In the genomic region with DNA sequence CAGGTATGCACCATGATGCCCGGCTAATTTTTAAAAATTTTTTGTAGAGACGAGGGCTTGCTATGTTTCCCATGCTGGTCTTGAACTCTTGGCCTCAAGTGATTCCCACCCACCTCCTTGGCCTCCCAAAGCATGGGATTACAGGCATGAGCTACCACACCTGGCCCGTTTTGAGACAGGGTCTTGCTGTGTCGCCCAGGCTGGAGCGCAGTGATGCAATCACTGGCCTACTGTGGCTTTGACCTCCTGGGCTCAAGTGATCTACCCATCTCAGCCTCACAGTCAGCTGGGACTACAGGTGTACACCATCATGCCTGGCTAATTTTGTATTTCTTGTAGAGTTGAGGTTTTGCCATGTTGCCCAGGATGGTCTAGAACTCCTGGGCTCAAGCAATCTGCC, we compare ENCODE assay signal across 33 cellular contexts. TPM values are rescaled to one million over a fixed set of nuclear protein-coding genes. Genes with fewer than 3 reads are reported as not detected.
DNase-seq lines count a peak whose midpoint lies in the region; ATAC-seq, FAIRE-seq and TF ChIP-seq lines count a peak whose summit lies in the region.
"Had no signal": no experiment of that assay in that cellular context is flagged by ENCODE, and none has a peak within 500 bp of the region (broad histone marks: within the 10 kb centered on the region; RNA-seq: fewer than 3 reads in every experiment).

No MANE protein-coding gene starts in this region.

- peaks cover 5% of the 10 kb centered on the region; the same call in 1 of the 2 replicates for H3K9me1 ChIP-seq in IMR-90 (ENCODE audit: insufficient read depth, low read length)
- no peaks in the 10 kb centered on the region for H3K9me1 ChIP-seq in K562 (ENCODE audit: control insufficient read depth, insufficient read depth, low read length)

- H3K27ac ChIP-seq in IMR-90 (ENCODE audit: insufficient read depth, low read length): no peak overlapping the region
- H3K27ac ChIP-seq in K562 (ENCODE audit: extremely low read depth, low read depth, low read length): no peak overlapping the region
- peak overlapping the region; percentile 84 for H3K27ac ChIP-seq in suprapubic skin
- H3K27ac ChIP-seq: Peyer's patch, sigmoid colon had no signal

- H2AFZ ChIP-seq in IMR-90 (replicated peaks; ENCODE audit: low read length, poor library complexity) (no peak overlapping the region), K562 (ENCODE audit: low read depth, low read length) (no peak overlapping the region)

- no peak overlapping the region for H3K23ac ChIP-seq in IMR-90 (ENCODE audit: low read depth, low read length)

- H3K4me2 ChIP-seq in IMR-90 (ENCODE audit: low read depth, low read length) (no peak overlapping the region), K562 (ENCODE audit: insufficient read depth, low read length) (no peak overlapping the region)

- no peaks in the 10 kb centered on the region for H3K79me2 ChIP-seq in K562 (ENCODE audit: control insufficient read depth, insufficient read depth, low read length)

- H3K4me1 ChIP-seq in IMR-90 (ENCODE audit: control insufficient read depth, insufficient read depth, low read length) (no peaks in the 10 kb centered on the region), K562 (replicated peaks in 1 of 2; ENCODE audit: control insufficient read depth in 2 of 2, insufficient read depth in 2 of 2, low read length in 2 of 2) (no peaks in the 10 kb centered on the region; a peak in 1 of 5 replicates), suprapubic skin (peaks cover 34% of the 10 kb centered on the region)
- H3K4me1 ChIP-seq: Caco-2 had no signal

- intact Hi-C loops in IMR-90 (cut with micrococcal nuclease) (no loop called here), K562 (cut with micrococcal nuclease) (no loop called here)

- TF ChIP-seq RAD21 in IMR-90 (IDR thresholded peaks at IDR 0.05; ENCODE audit: low read length) (no peak), K562 (CRISPR knock-in tag; conservative IDR thresholded peaks at IDR 0.05 in 1 of 2, IDR thresholded peaks at IDR 0.05 in 1 of 2) (no peak)

- H3K79me1 ChIP-seq in IMR-90 (ENCODE audit: low read depth in 1 of 2, low read length in 2 of 2): peaks cover 25 to 59% of the 10 kb centered on the region in 2 experiments

- CTCF ChIA-PET in IMR-90 (lab: Yijun Ruan, JAX): interaction anchor here (0.6 to 1.8 kb wide), 2 partner anchors 13 to 164 kb away, joined by 3 to 4 read pairs; no protein-coding TSS in a partner anchor
- CTCF ChIA-PET in K562 (lab: Yijun Ruan, JAX; ENCODE audit: low intra/inter-chr PET ratio): no interaction called here

- in situ Hi-C loops in IMR-90 (cut with MboI; ENCODE audit: low sequenced_read_pairs) (no loop called here), K562 (cut with MboI) (no loop called here)

- peak overlapping the region; percentile 44 to 88 for H3K27ac Mint-ChIP-seq in activated naive CD4-positive, alpha-beta T cell treated with anti-CD3 and anti-CD28 coated beads, Interleukin-2, amount 50 U/mL, for 72 hours
- H3K27ac Mint-ChIP-seq: activated CD4-positive, alpha-beta T cell treated with anti-CD3 and anti-CD28 coated beads, Interleukin-2, amount 10 ng/mL, durations not matched to agents 7 days and 5 days; activated T-helper 17 cell treated with anti-CD3 and anti-CD28 coated beads, Interleukin-2, amount 50 U/mL, for 72 hours; endodermal cell; T-helper 2 cell treated with Interferon-gamma antibody and Interleukin-4, amounts not matched to agents 5 μg/mL and 100 μg/mL, for 36 hours; type B pancreatic cell had no signal

- peaks cover 18% of the 10 kb centered on the region; the same call in 1 of the 2 replicates for H4K20me1 ChIP-seq in IMR-90 (ENCODE audit: insufficient read depth, low read length)
- peaks cover 4% of the 10 kb centered on the region; the same call in 1 of the 2 replicates for H4K20me1 ChIP-seq in K562 (replicated peaks; ENCODE audit: control insufficient read depth, insufficient read depth, low read length)

- peaks cover 53% of the 10 kb centered on the region for H3K36me3 ChIP-seq in IMR-90 (ENCODE audit: control insufficient read depth, insufficient read depth, low read length)
- peaks cover 95% of the 10 kb centered on the region for H3K36me3 ChIP-seq in K562 (ENCODE audit: control insufficient read depth, insufficient read depth, low read length)
- peaks cover 72% of the 10 kb centered on the region for H3K36me3 ChIP-seq in suprapubic skin

- FAIRE-seq in K562 (lab: Jason Lieb, UNC): no peak
- FAIRE-seq: GM12892, HTR-8/SVneo had no signal

- no peak for DNase-seq in activated naive CD4-positive, alpha-beta T cell treated with anti-CD3 and anti-CD28 coated beads, Interleukin-2, amount 50 U/mL, for 72 hours (ENCODE audit: low spot score in 2 of 2)
- no peak for DNase-seq in activated naive CD4-positive, alpha-beta T cell treated with anti-CD3 and anti-CD28 coated beads, Interleukin-2, amount 50 U/mL, for 16 hours
- DNase-seq in IMR-90 (no peak), K562 (ENCODE audit: extremely low read depth in 1 of 4, low spot score in 3 of 4) (no peak), suprapubic skin (ENCODE audit: low spot score in 2 of 2) (no peak), hepatic stellate cell (ENCODE audit: low spot score) (no peak), NCI-H2227 (lab: John Stamatoyannopoulos, UW; ENCODE audit: unreplicated experiment) (no peak)
- DNase-seq: activated CD4-positive, alpha-beta T cell treated with anti-CD3 and anti-CD28 coated beads, Interleukin-2, amount 10 ng/mL, durations not matched to agents 7 days and 5 days; activated CD8-positive, alpha-beta memory T cell treated with anti-CD3 and anti-CD28 coated beads, Interleukin-2, amount 50 U/mL, for 48 hours; Caco-2; DMS53; endodermal cell; foreskin melanocyte; heart right ventricle; KG1; MG63; NCI-H1417 treated with DMSO at 0.1 percent for 48 hours; NCI-H2081 treated with DMSO at 0.1 percent for 48 hours; NCI-H226; NCI-H69; SIG-M5; sigmoid colon; stimulated activated CD4-positive, alpha-beta T cell treated with anti-CD3 and anti-CD28 coated beads, Interleukin-4, amount 100 ng/mL, for 1 hour had no signal

- no peak overlapping the region for H2BK5ac ChIP-seq in IMR-90 (ENCODE audit: low read depth, low read length, poor library complexity, severe bottlenecking)

- H3K9me3 ChIP-seq in IMR-90 (ENCODE audit: control insufficient read depth, insufficient read depth, low read length) (no peaks in the 10 kb centered on the region), K562 (replicated peaks; ENCODE audit: control insufficient read depth, insufficient read depth, low read depth, low read length) (no peaks in the 10 kb centered on the region), suprapubic skin (no peaks in the 10 kb centered on the region)
- H3K9me3 ChIP-seq: BLaER1 treated with 17β-estradiol and CSF1 and Interleukin-3, amounts not matched to agents 10 nM and 100 nM; Caco-2; heart right ventricle; MG63; Peyer's patch; sigmoid colon had no signal

- H2BK15ac ChIP-seq in IMR-90 (ENCODE audit: low read depth, low read length): no peak overlapping the region

- H4K8ac ChIP-seq in IMR-90 (ENCODE audit: low read depth in 2 of 2, low read length in 2 of 2): no peak overlapping the region

- no peak overlapping the region for H4K91ac ChIP-seq in IMR-90 (ENCODE audit: insufficient read depth, low read depth, low read length)

- H2AK9ac ChIP-seq in IMR-90 (replicated peaks; ENCODE audit: low read depth, low read length, poor library complexity): no peak overlapping the region

- no peaks in the 10 kb centered on the region for H3K9me3 Mint-ChIP-seq in activated naive CD4-positive, alpha-beta T cell treated with anti-CD3 and anti-CD28 coated beads, Interleukin-2, amount 50 U/mL, for 72 hours
- H3K9me3 Mint-ChIP-seq: activated CD4-positive, alpha-beta T cell treated with anti-CD3 and anti-CD28 coated beads, Interleukin-2, amount 10 ng/mL, durations not matched to agents 7 days and 5 days; activated T-helper 17 cell treated with anti-CD3 and anti-CD28 coated beads, Interleukin-2, amount 50 U/mL, for 72 hours; central memory CD8-positive, alpha-beta T cell; endodermal cell; T-helper 2 cell treated with Interferon-gamma antibody and Interleukin-4, amounts not matched to agents 5 μg/mL and 100 μg/mL, for 36 hours; type B pancreatic cell had no signal

- dilution Hi-C loops in IMR-90 (cut with HindIII; ENCODE audit: low sequenced_read_pairs, unreplicated experiment): no loop called here

- TF ChIP-seq EP300 in K562 (IDR thresholded peaks at IDR 0.05; ENCODE audit: low read length): no peak
- no peak for TF ChIP-seq EP300 in suprapubic skin (IDR thresholded peaks at IDR 0.05)

- WGBS in IMR-90 (ENCODE audit: extremely low coverage in 2 of 2, insufficient read length in 1 of 2), 2 experiments: 100% methylated on average over 2 of the region's 5 CpGs; no CpG with 5 or more reads in 1 of the 2 experiments
- 95% methylated on average over 5 of the region's 5 CpGs for WGBS in K562 (ENCODE audit: insufficient coverage, low coverage, missing lambda C conversion rate)
- WGBS in suprapubic skin: 89% methylated on average over 5 of the region's 5 CpGs

- H2BK20ac ChIP-seq in IMR-90 (ENCODE audit: low read depth, low read length): no peak overlapping the region

- H3K4me3 ChIP-seq in IMR-90 (ENCODE audit: insufficient read depth, low read depth, low read length): no peak overlapping the region
- no peak overlapping the region for H3K4me3 ChIP-seq in K562
- no peak overlapping the region for H3K4me3 ChIP-seq in suprapubic skin
- H3K4me3 ChIP-seq: BLaER1 treated with 17β-estradiol and CSF1 and Interleukin-3, amounts not matched to agents 10 nM and 100 nM; heart right ventricle; MG63; Peyer's patch; sigmoid colon had no signal

- no peak overlapping the region for H3K56ac ChIP-seq in IMR-90 (ENCODE audit: extremely low read depth, insufficient read depth, low read length)

- H3K36me3 Mint-ChIP-seq in activated naive CD4-positive, alpha-beta T cell treated with anti-CD3 and anti-CD28 coated beads, Interleukin-2, amount 50 U/mL, for 72 hours: peaks cover 11 to 18% of the 10 kb centered on the region in 2 donors

- no peak overlapping the region; the same call in 1 of the 2 replicates for H4K5ac ChIP-seq in IMR-90 (ENCODE audit: low read depth, low read length)

- H2AK5ac ChIP-seq in IMR-90 (ENCODE audit: low read depth, low read length): no peak overlapping the region

- H3K27me3 ChIP-seq in IMR-90 (ENCODE audit: control insufficient read depth, insufficient read depth, low read length) (no peaks in the 10 kb centered on the region), K562 (ENCODE audit: control insufficient read depth in 2 of 2, insufficient read depth in 2 of 2, low read length in 2 of 2) (no peaks in the 10 kb centered on the region), suprapubic skin (no peaks in the 10 kb centered on the region)
- H3K27me3 ChIP-seq: BLaER1 treated with 17β-estradiol and CSF1 and Interleukin-3, amounts not matched to agents 10 nM and 100 nM; heart right ventricle; MG63; Peyer's patch; sigmoid colon had no signal

- TF ChIP-seq CTCF in IMR-90 (conservative IDR thresholded peaks at IDR 0.05; ENCODE audit: low read depth, low read length): no peak
- TF ChIP-seq CTCF in K562 (IDR thresholded peaks at IDR 0.05 in 2 of 3, conservative IDR thresholded peaks at IDR 0.05 in 1 of 3; ENCODE audit: insufficient read depth in 2 of 3, low read depth in 1 of 3, low read length in 3 of 3): no peak
- no peak for TF ChIP-seq CTCF in suprapubic skin (IDR thresholded peaks at IDR 0.05)

- no peak overlapping the region for H3K4ac ChIP-seq in IMR-90 (ENCODE audit: low read depth, low read length)

- BruUV-seq in IMR-90 (replicated peaks; lab: Mats Ljungman, UMichigan) (no TSS peak), K562 (replicated peaks; lab: Mats Ljungman, UMichigan) (no TSS peak)

- POLR2A ChIA-PET in IMR-90 (lab: Charles Lee; ENCODE audit: unreplicated experiment) (interaction anchor here (0.6 kb wide), 1 partner anchor 73 kb away, joined by 7 read pairs; no protein-coding TSS in a partner anchor), K562 (lab: Yijun Ruan, JAX) (interaction anchor here (1.1 kb wide), 1 partner anchor 164 kb away, joined by 3 read pairs; no protein-coding TSS in a partner anchor)

- H3K18ac ChIP-seq in IMR-90 (ENCODE audit: low read depth, low read length): no peak overlapping the region

- no peak overlapping the region for H2BK120ac ChIP-seq in IMR-90 (ENCODE audit: low read depth, low read length)

- TF ChIP-seq POLR2A in IMR-90 (IDR thresholded peaks at IDR 0.05; ENCODE audit: low read depth, low read length): no peak
- no peak for TF ChIP-seq POLR2A in K562 (conservative IDR thresholded peaks at IDR 0.05)
- TF ChIP-seq POLR2A in suprapubic skin (IDR thresholded peaks at IDR 0.05): no peak

- H3K14ac ChIP-seq in IMR-90 (replicated peaks; ENCODE audit: low read depth, low read length): no peak overlapping the region

- ATAC-seq in activated naive CD4-positive, alpha-beta T cell treated with anti-CD3 and anti-CD28 coated beads, Interleukin-2, amount 50 U/mL, for 72 hours: no peak
- ATAC-seq in IMR-90 (ENCODE audit: low read depth) (no peak), K562 (no peak), HG03095 (IDR thresholded peaks at IDR 0.05; ENCODE audit: unreplicated experiment) (no peak)
- ATAC-seq: activated T-helper 17 cell treated with anti-CD3 and anti-CD28 coated beads, Interleukin-2, amount 50 U/mL, for 72 hours had no signal

- H3K9ac ChIP-seq in IMR-90 (ENCODE audit: low read depth, low read length) (no peak overlapping the region), K562 (ENCODE audit: insufficient read depth in 1 of 2, low read depth in 2 of 2, low read length in 2 of 2) (peak overlapping the region in 1 of 2 experiments; percentile 30; a peak in 1 of 4 replicates)

RNA-seq across cellular contexts. Expression of a gene that starts 7.5 kb away (rescaled TPM):
- 10 to 100 TPM in 1 of 2 donors, 1 to 10 TPM in 1; 4.4 to 47.1 TPM for total RNA-seq in activated naive CD4-positive, alpha-beta T cell treated with anti-CD3 and anti-CD28 coated beads, Interleukin-2, amount 50 U/mL, for 72 hours
- total RNA-seq in IMR-90 (2012; rRNA removed): 1.8 and 1.9 TPM in 2 replicates
- polyA plus RNA-seq in IMR-90 (2012; rRNA removed): 11.0 and 11.9 TPM in 2 replicates
- polyA plus RNA-seq in IMR-90 (2012; cell fraction: cytosol; rRNA removed): 2.6 and 2.9 TPM in 2 replicates
- 65.3 and 92.1 TPM in 2 replicates for polyA plus RNA-seq in IMR-90 (2012; cell fraction: nucleus; rRNA removed; ENCODE audit: low replicate concordance)
- total RNA-seq in K562 (2011; cell fraction: chromatin; rRNA removed; ENCODE audit: low replicate concordance): 21.5 and 49.5 TPM in 2 replicates
- total RNA-seq in K562 (2011; cell fraction: nucleolus; rRNA removed): 24.7 and 26.5 TPM in 2 replicates
- 18.4 and 19.1 TPM in 2 replicates for total RNA-seq in K562 (2011; cell fraction: nucleoplasm; rRNA removed)
- 1.4 and 3.0 TPM in 2 replicates for total RNA-seq in K562 (2014; rRNA removed)
- total RNA-seq in K562 (2014; rRNA removed; fragmentation: Illumina TruSeq; extraction: Trizol): 0.89 and 1.1 TPM in 2 replicates
- 1.7 and 1.8 TPM in 2 replicates for total RNA-seq in K562 (2015; rRNA removed; fragmentation: Illumina TruSeq; extraction: Trizol)
- 3.0 and 4.3 TPM in 2 replicates for total RNA-seq in K562 (2021)
- polyA plus RNA-seq in K562 (2011; rRNA removed): 2.7 and 5.6 TPM in 2 replicates
- 2.1 and 2.6 TPM in 2 replicates for polyA plus RNA-seq in K562 (2011; cell fraction: cytosol; rRNA removed)
- 26.0 and 26.6 TPM in 2 replicates for polyA plus RNA-seq in K562 (2011; cell fraction: nucleus; rRNA removed)
- 4.1 and 6.9 TPM in 2 replicates for polyA plus RNA-seq in K562 (2012)
- 3.0 and 4.5 TPM in 2 replicates for polyA plus RNA-seq in K562 (2014; fragmentation: Illumina TruSeq; extraction: Trizol)
- polyA plus RNA-seq in K562 (2014; fragmentation: Nextera tagmentation; extraction: Ambion mirVana): under 1 TPM; 0.01 to 0.07 TPM
- 3.3 and 4.7 TPM in 2 replicates for polyA plus RNA-seq in K562 (2014; rRNA removed)
- 1.6 and 2.3 TPM in 2 replicates for polyA minus RNA-seq in K562 (2011; rRNA and poly(A)+ RNA removed)
- polyA minus RNA-seq in K562 (2011; cell fraction: cytosol; rRNA and poly(A)+ RNA removed): 1.9 and 2.2 TPM in 2 replicates
- 8.5 and 15.1 TPM in 2 replicates for polyA minus RNA-seq in K562 (2011; cell fraction: nucleus; rRNA and poly(A)+ RNA removed)
- 10 to 100 TPM in 3 of 4 donors, 1 to 10 TPM in 1; 6.0 to 26.6 (median 16.0) TPM for total RNA-seq in suprapubic skin
- total RNA-seq: H4 had no signal

RNA-seq across cellular contexts. Expression of a gene that starts 24.8 kb away (rescaled TPM):
- 1 to 10 TPM; 2.0 to 4.2 TPM for total RNA-seq in activated naive CD4-positive, alpha-beta T cell treated with anti-CD3 and anti-CD28 coated beads, Interleukin-2, amount 50 U/mL, for 72 hours
- total RNA-seq in IMR-90 (2012; rRNA removed) (49.8 and 63.3 TPM in 2 replicates), K562 (2014; rRNA removed) (61.5 and 65.7 TPM in 2 replicates), K562 (2014; rRNA removed; fragmentation: Illumina TruSeq; extraction: Trizol) (0.29 and 0.44 TPM in 2 replicates), K562 (2015; rRNA removed; fragmentation: Illumina TruSeq; extraction: Trizol) (4.6 and 5.9 TPM in 2 replicates), K562 (2021) (27.2 and 27.8 TPM in 2 replicates), suprapubic skin (10 to 100 TPM; 13.3 to 28.0 (median 19.2) TPM)
- polyA plus RNA-seq in IMR-90 (2012; rRNA removed) (64.6 and 147 TPM in 2 replicates), K562 (2011; rRNA removed) (2.4 and 5.3 TPM in 2 replicates), K562 (2014; fragmentation: Illumina TruSeq; extraction: Trizol) (0.68 and 2.1 TPM in 2 replicates), K562 (2014; fragmentation: Nextera tagmentation; extraction: Ambion mirVana) (under 1 TPM; 0.08 to 0.13 TPM), K562 (2014; rRNA removed) (39.1 and 41.3 TPM in 2 replicates)
- 167 and 245 TPM in 2 replicates for polyA plus RNA-seq in IMR-90 (2012; cell fraction: cytosol; rRNA removed)
- polyA plus RNA-seq in IMR-90 (2012; cell fraction: nucleus; rRNA removed; ENCODE audit: low replicate concordance): 42.8 and 99.5 TPM in 2 replicates
- total RNA-seq in K562 (2011; cell fraction: chromatin; rRNA removed; ENCODE audit: low replicate concordance): 1.1 and 4.4 TPM in 2 replicates
- 19.2 and 19.5 TPM in 2 replicates for total RNA-seq in K562 (2011; cell fraction: nucleolus; rRNA removed)
- total RNA-seq in K562 (2011; cell fraction: nucleoplasm; rRNA removed): 6.2 and 6.6 TPM in 2 replicates
- polyA plus RNA-seq in K562 (2011; cell fraction: cytosol; rRNA removed): 12.0 and 70.7 TPM in 2 replicates
- 4.3 and 9.6 TPM in 2 replicates for polyA plus RNA-seq in K562 (2011; cell fraction: nucleus; rRNA removed)
- 22.6 and 37.3 TPM in 2 replicates for polyA plus RNA-seq in K562 (2012)
- 0.36 TPM in 1 of 2 replicates, not detected in the other for polyA minus RNA-seq in K562 (2011; rRNA and poly(A)+ RNA removed)
- polyA minus RNA-seq in K562 (2011; cell fraction: cytosol; rRNA and poly(A)+ RNA removed): 6.1 and 7.3 TPM in 2 replicates
- 2.0 and 2.2 TPM in 2 replicates for polyA minus RNA-seq in K562 (2011; cell fraction: nucleus; rRNA and poly(A)+ RNA removed)
